Comparison of ENCODE assay signal across 18 cellular contexts in genomic region chr4:76654796-76655195, GRCh38.
DNase-seq lines count a peak whose midpoint lies in the region; ATAC-seq and TF ChIP-seq lines count a peak whose summit lies in the region.
"Had no signal": no experiment of that assay in that cellular context is flagged by ENCODE, and none has a peak within 500 bp of the region (broad histone marks: within the 10 kb centered on the region; RNA-seq: fewer than 3 reads in every experiment).

No MANE protein-coding gene starts in this region.

- peaks cover 31% of the 10 kb centered on the region for H3F3A ChIP-seq in GM23248 (ENCODE audit: insufficient read depth)

- no peaks in the 10 kb centered on the region for H3K9me2 ChIP-seq in GM23248 (ENCODE audit: insufficient read depth)

- H3K36me3 Mint-ChIP-seq in stimulated activated naive B cell treated with anti-CD40 and anti-IgM and Interleukin-4, amounts not matched to agents 10 μg/mL and 1 μg/mL and 100 μg/mL, for 72 hours, result no peaks in the 10 kb centered on the region
- H3K36me3 Mint-ChIP-seq: CD8-positive, alpha-beta memory T cell had no signal

- POLR2A ChIA-PET in A673 (lab: Charles Lee; ENCODE audit: low non-redundant PET), result no interaction called here

- H3K27me3 ChIP-seq in GM23248 (replicated peaks; ENCODE audit: insufficient read depth) (no peaks in the 10 kb centered on the region), A673 (replicated peaks; ENCODE audit: insufficient read depth, low read depth, low read length, poor library complexity) (no peaks in the 10 kb centered on the region)
- H3K27me3 ChIP-seq: BLaER1, SJCRH30 had no signal

- in situ Hi-C loops in GM23248 (cut with MboI), result no loop called here

- TF ChIP-seq CTCF in fibroblast of the aortic adventitia (IDR thresholded peaks at IDR 0.05; ENCODE audit: insufficient read depth, low read length) (no peak), A673 (conservative IDR thresholded peaks at IDR 0.05; ENCODE audit: low read depth, low read length) (no peak)

- no peak overlapping the region for H3K27ac Mint-ChIP-seq in stimulated activated naive B cell treated with anti-CD40 and anti-IgM and Interleukin-4, amounts not matched to agents 10 μg/mL and 1 μg/mL and 100 μg/mL, for 72 hours

- no peak overlapping the region for H3K9ac ChIP-seq in GM23248
- H3K9ac ChIP-seq: BLaER1, KMS-11 had no signal

- CTCF ChIA-PET in A673 (lab: Charles Lee), result no interaction called here

- H3K27ac ChIP-seq in GM23248, result no peak overlapping the region
- H3K27ac ChIP-seq in A673 (ENCODE audit: low read depth, low read length, poor library complexity, severe bottlenecking), result no peak overlapping the region
- H3K27ac ChIP-seq: BLaER1, KMS-11, SJCRH30 had no signal

- H3K36me3 ChIP-seq in GM23248 (ENCODE audit: low read depth) (no peaks in the 10 kb centered on the region), A673 (ENCODE audit: insufficient read depth, low read length, poor library complexity, severe bottlenecking) (no peaks in the 10 kb centered on the region)
- H3K36me3 ChIP-seq: BLaER1, SJCRH30 had no signal

- H3K4me1 ChIP-seq in GM23248 (ENCODE audit: insufficient read depth) (peaks cover 49% of the 10 kb centered on the region), A673 (ENCODE audit: insufficient read depth, low read length, poor library complexity, severe bottlenecking) (no peaks in the 10 kb centered on the region)

- H3K9me3 ChIP-seq in GM23248 (ENCODE audit: low read depth) (no peaks in the 10 kb centered on the region), A673 (ENCODE audit: low read depth, low read length, poor library complexity, severe bottlenecking) (no peaks in the 10 kb centered on the region)

- intact Hi-C loops in A673 (cut with micrococcal nuclease; ENCODE audit: unreplicated experiment), result no loop called here

- peak overlapping the region; percentile 3 for H3K4me2 ChIP-seq in GM23248 (ENCODE audit: unreplicated experiment)
- H3K4me2 ChIP-seq: BLaER1, KMS-11 had no signal

- no TSS peak for BruUV-seq in A673 (replicated peaks; lab: Mats Ljungman, UMichigan)

- H3K4me3 ChIP-seq in GM23248, result no peak overlapping the region
- H3K4me3 ChIP-seq in fibroblast of the aortic adventitia (ENCODE audit: low read depth, low read length), result no peak overlapping the region
- no peak overlapping the region for H3K4me3 ChIP-seq in A673 (ENCODE audit: low read depth, low read length, poor library complexity, severe bottlenecking)
- H3K4me3 ChIP-seq: BLaER1, SJCRH30 had no signal

- peak; percentile 53 for DNase-seq in GM23248
- DNase-seq in amniotic epithelial cell (ENCODE audit: low read depth), result peak; percentile 12
- peak; percentile 47 for DNase-seq in fibroblast of the aortic adventitia (ENCODE audit: low read depth)
- DNase-seq in stromal cell of bone marrow (ENCODE audit: low read depth), result peak; percentile 35
- DNase-seq in stimulated activated naive B cell treated with anti-CD40 and anti-IgM and Interleukin-4, amounts not matched to agents 10 μg/mL and 1 μg/mL and 100 μg/mL, for 72 hours, result no peak
- no peak for DNase-seq in NCI-H2171 treated with DMSO at 0.1 percent for 48 hours (lab: John Stamatoyannopoulos, UW)
- DNase-seq in NCI-H774 (lab: John Stamatoyannopoulos, UW), result no peak
- DNase-seq in A673 (ENCODE audit: low spot score), result no peak
- DNase-seq: CD8-positive, alpha-beta memory T cell; DND-41; NCI-H1092; NCI-H226; NCI-H748 treated with DMSO at 0.1 percent for 48 hours; SJCRH30; SW 1271 had no signal

- no peak for ATAC-seq in stimulated activated naive B cell treated with anti-CD40 and anti-IgM and Interleukin-4, amounts not matched to agents 10 μg/mL and 1 μg/mL and 100 μg/mL, for 72 hours (replicated peaks)
- ATAC-seq: HepG2 had no signal

- H3K9me3 Mint-ChIP-seq in stimulated activated naive B cell treated with anti-CD40 and anti-IgM and Interleukin-4, amounts not matched to agents 10 μg/mL and 1 μg/mL and 100 μg/mL, for 72 hours, result peaks cover 2 to 4% of the 10 kb centered on the region in 2 donors

- H3K27me3 Mint-ChIP-seq in stimulated activated naive B cell treated with anti-CD40 and anti-IgM and Interleukin-4, amounts not matched to agents 10 μg/mL and 1 μg/mL and 100 μg/mL, for 72 hours, result no peaks in the 10 kb centered on the region

- peaks cover 0 to 2% of the 10 kb centered on the region in 2 donors for H3K4me1 Mint-ChIP-seq in stimulated activated naive B cell treated with anti-CD40 and anti-IgM and Interleukin-4, amounts not matched to agents 10 μg/mL and 1 μg/mL and 100 μg/mL, for 72 hours
- H3K4me1 Mint-ChIP-seq: CD8-positive, alpha-beta memory T cell had no signal

- no peak overlapping the region for H2AFZ ChIP-seq in GM23248

- H3K79me2 ChIP-seq in GM23248 (ENCODE audit: insufficient read depth), result no peaks in the 10 kb centered on the region

- no peak overlapping the region for H3K4me3 Mint-ChIP-seq in stimulated activated naive B cell treated with anti-CD40 and anti-IgM and Interleukin-4, amounts not matched to agents 10 μg/mL and 1 μg/mL and 100 μg/mL, for 72 hours
- H3K4me3 Mint-ChIP-seq: CD8-positive, alpha-beta memory T cell had no signal

- H4K20me1 ChIP-seq in GM23248 (ENCODE audit: insufficient read depth), result no peaks in the 10 kb centered on the region
- H4K20me1 ChIP-seq: BLaER1 had no signal

Comparison
In these comparisons a context has a peak if more than half of its experiments do, and no peak if none do; other contexts are left out.
1. DNase-seq: peak in GM23248 (single experiment), amniotic epithelial cell (single experiment), fibroblast of the aortic adventitia (single experiment) and stromal cell of bone marrow (single experiment); none in stimulated activated naive B cell treated with anti-CD40 and anti-IgM and Interleukin-4, amounts not matched to agents 10 μg/mL and 1 μg/mL and 100 μg/mL, for 72 hours (single experiment), NCI-H2171 treated with DMSO at 0.1 percent for 48 hours (single experiment), NCI-H774 (single experiment) and A673 (single experiment).